20 cellular contexts compared by ENCODE assay signal in the genomic region with DNA sequence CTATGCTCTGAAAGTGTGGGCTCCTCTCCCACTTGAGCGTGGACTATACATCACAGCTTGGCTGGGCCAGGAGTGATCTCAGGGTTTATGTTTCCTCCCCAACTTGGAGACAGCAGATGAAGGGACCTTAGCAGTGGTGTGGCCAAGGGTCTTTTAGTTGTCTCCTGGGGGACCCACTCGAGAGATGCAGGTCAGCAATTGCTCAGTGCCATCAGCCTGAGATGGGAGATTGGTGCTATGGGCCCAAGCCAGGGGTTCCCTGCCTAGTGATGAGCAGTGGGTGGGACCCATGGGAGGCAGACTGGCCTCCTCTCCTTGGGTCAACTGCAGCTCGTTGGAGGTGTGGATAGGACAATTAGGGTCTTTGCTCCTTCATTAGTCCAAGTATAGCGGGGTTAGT.
"Had no signal": no experiment of that assay in that cellular context is flagged by ENCODE, and none has a peak within 500 bp of the region (broad histone marks: within the 10 kb centered on the region; RNA-seq: fewer than 3 reads in every experiment).

No MANE protein-coding gene starts in this region.

- H3K27me3 ChIP-seq: esophagus muscularis mucosa, foreskin keratinocyte, gastroesophageal sphincter, heart left ventricle, hepatocyte, left lung had no signal

- DNase-seq: dermis blood vessel endothelial cell; dorsolateral prefrontal cortex; effector CD4-positive, alpha-beta T cell; effector memory CD4-positive, alpha-beta T cell; foreskin keratinocyte; heart left ventricle; hypothalamus; immature natural killer cell; islet precursor cell; left cardiac atrium; left lung; left ventricle myocardium superior; lower lobe of right lung; mesenchymal stem cell; mucosa of descending colon had no signal

- H3K9me3 ChIP-seq: esophagus muscularis mucosa, gastroesophageal sphincter, heart left ventricle, lower lobe of right lung, mucosa of descending colon had no signal

- H3K4me3 Mint-ChIP-seq: immature natural killer cell, mesothelial cell of epicardium had no signal

- H3K4me1 Mint-ChIP-seq: immature natural killer cell had no signal

- H3K36me3 Mint-ChIP-seq: immature natural killer cell, mesothelial cell of epicardium had no signal

- H3K4me1 ChIP-seq: esophagus muscularis mucosa, foreskin keratinocyte, gastroesophageal sphincter, heart left ventricle, left lung, lower lobe of right lung had no signal

- ATAC-seq: foreskin keratinocyte, gastroesophageal sphincter, heart left ventricle, left cardiac atrium, left lung, left ventricle myocardium superior, lower lobe of right lung, mucosa of descending colon had no signal

- H3K4me3 ChIP-seq: coronary artery, dorsolateral prefrontal cortex, esophagus muscularis mucosa, gastroesophageal sphincter, heart left ventricle, hepatocyte, left lung, lower lobe of right lung, mucosa of descending colon had no signal

- H3K27ac Mint-ChIP-seq: immature natural killer cell, mesothelial cell of epicardium had no signal

- H3K36me3 ChIP-seq: esophagus muscularis mucosa, gastroesophageal sphincter, heart left ventricle, left lung, lower lobe of right lung had no signal

- H3K27ac ChIP-seq: coronary artery, dorsolateral prefrontal cortex, esophagus muscularis mucosa, foreskin keratinocyte, gastroesophageal sphincter, heart left ventricle, hepatocyte, left lung, lower lobe of right lung had no signal
